Comparison of ENCODE assay signal across 13 cellular contexts in genomic region chr16:88298166-88298881, GRCh38.
A peak's percentile ranks its signal among the peaks of the same experiment; 100 is the strongest.
DNase-seq lines count a peak whose midpoint lies in the region; ATAC-seq, FAIRE-seq and TF ChIP-seq lines count a peak whose summit lies in the region.
"Had no signal": no experiment of that assay in that cellular context is flagged by ENCODE, and none has a peak within 500 bp of the region (broad histone marks: within the 10 kb centered on the region; RNA-seq: fewer than 3 reads in every experiment).

No MANE protein-coding gene starts in this region.

- no peak overlapping the region for H3K4me3 ChIP-seq in skeletal muscle satellite cell (ENCODE audit: low read length)
- H3K4me3 ChIP-seq: right lobe of liver had no signal

- H3K9me3 ChIP-seq in skeletal muscle satellite cell (replicated peaks; ENCODE audit: low read length) = no peaks in the 10 kb centered on the region
- H3K9me3 ChIP-seq: right lobe of liver had no signal

- H3K9me3 Mint-ChIP-seq in HFFc6 (no peaks in the 10 kb centered on the region), chondrocyte (ENCODE audit: low read depth) (no peaks in the 10 kb centered on the region)
- H3K9me3 Mint-ChIP-seq: T-helper 1 cell treated with Interleukin-12 subunit alpha and Interleukin-12 subunit beta and Interleukin-4 antibody, amounts not matched to agents 30 μg/mL and 1 μg/mL, for 36 hours had no signal

- no peaks in the 10 kb centered on the region for H3K36me3 Mint-ChIP-seq in HFFc6 (ENCODE audit: low read depth)
- no peaks in the 10 kb centered on the region for H3K36me3 Mint-ChIP-seq in chondrocyte (ENCODE audit: low read depth)

- TF ChIP-seq POLR2A in H54 (IDR thresholded peaks at IDR 0.05; ENCODE audit: low read depth, low read length) = no peak

- H3K4me1 Mint-ChIP-seq in HFFc6 (ENCODE audit: low read depth) = peaks cover 53% of the 10 kb centered on the region
- H3K4me1 Mint-ChIP-seq in chondrocyte (ENCODE audit: low read depth) = peaks cover 60% of the 10 kb centered on the region

- TF ChIP-seq CTCF in HFFc6 (IDR thresholded peaks at IDR 0.05) (no peak), chondrocyte (IDR thresholded peaks at IDR 0.05) (no peak)

- DNase-seq in HFFc6 (peak; percentile 32), chondrocyte (ENCODE audit: low spot score) (peak; percentile 82), left ventricle myocardium superior (peak; percentile 50), HT-29 (ENCODE audit: low spot score) (no peak), H54 (ENCODE audit: insufficient read length, low spot score) (no peak)
- DNase-seq in activated CD4-positive, alpha-beta T cell treated with anti-CD3 and anti-CD28 coated beads, Interleukin-2, amount 50 U/mL, for 48 hours = no peak
- DNase-seq: activated CD4-positive, alpha-beta T cell treated with anti-CD3 and anti-CD28 coated beads for 48 hours; anterior cingulate cortex; HCEC 1CT had no signal

- no peaks in the 10 kb centered on the region for H3K27me3 ChIP-seq in skeletal muscle satellite cell (ENCODE audit: control insufficient read depth, insufficient read depth, low read length)
- H3K27me3 ChIP-seq: right lobe of liver had no signal

- H3K4me3 Mint-ChIP-seq in HFFc6 = peak overlapping the region; percentile 13; the same call in 1 of the 2 replicates
- peak overlapping the region; percentile 6 for H3K4me3 Mint-ChIP-seq in chondrocyte (ENCODE audit: unreplicated experiment)
- H3K4me3 Mint-ChIP-seq: T-helper 1 cell treated with Interleukin-12 subunit alpha and Interleukin-12 subunit beta and Interleukin-4 antibody, amounts not matched to agents 30 μg/mL and 1 μg/mL, for 36 hours had no signal

- ATAC-seq in left ventricle myocardium superior (peak; percentile 65), HG02759 (IDR thresholded peaks at IDR 0.05; ENCODE audit: unreplicated experiment) (no peak)

- no peak for FAIRE-seq in H54 (lab: Jason Lieb, UNC)

- H3K27ac Mint-ChIP-seq in HFFc6 (peak overlapping the region; percentile 64), chondrocyte (ENCODE audit: unreplicated experiment) (peak overlapping the region; percentile 87)
- H3K27ac Mint-ChIP-seq: T-helper 1 cell treated with Interleukin-12 subunit alpha and Interleukin-12 subunit beta and Interleukin-4 antibody, amounts not matched to agents 30 μg/mL and 1 μg/mL, for 36 hours had no signal

- peaks cover 46% of the 10 kb centered on the region for H3K4me1 ChIP-seq in skeletal muscle satellite cell (ENCODE audit: control insufficient read depth, insufficient read depth, low read length)
- H3K4me1 ChIP-seq: right lobe of liver had no signal

- H3K27me3 Mint-ChIP-seq in HFFc6 (ENCODE audit: insufficient read depth) (peaks cover 2% of the 10 kb centered on the region; the same call in 1 of the 2 replicates), chondrocyte (ENCODE audit: low read depth) (no peaks in the 10 kb centered on the region)

- H3K9ac ChIP-seq in skeletal muscle satellite cell (ENCODE audit: low read depth, low read length) = peak overlapping the region; percentile 40

- intact Hi-C loops in left ventricle myocardium superior (cut with micrococcal nuclease) = no loop called here

- no peaks in the 10 kb centered on the region for H3K36me3 ChIP-seq in skeletal muscle satellite cell (ENCODE audit: insufficient read depth, low read length)
- H3K36me3 ChIP-seq: right lobe of liver had no signal

- H3K4me2 ChIP-seq in skeletal muscle satellite cell (ENCODE audit: low read length) = peak overlapping the region; percentile 1

Comparison
In these comparisons a context has a peak if more than half of its experiments do, and no peak if none do; other contexts are left out.
1. DNase-seq: peak in HFFc6 (single experiment), chondrocyte (single experiment) and left ventricle myocardium superior (single experiment); none in HT-29 (single experiment), H54 (single experiment) and activated CD4-positive, alpha-beta T cell treated with anti-CD3 and anti-CD28 coated beads, Interleukin-2, amount 50 U/mL, for 48 hours (0 of 2).